Comparison of ENCODE assay signal across 1 cellular context in the genomic region with DNA sequence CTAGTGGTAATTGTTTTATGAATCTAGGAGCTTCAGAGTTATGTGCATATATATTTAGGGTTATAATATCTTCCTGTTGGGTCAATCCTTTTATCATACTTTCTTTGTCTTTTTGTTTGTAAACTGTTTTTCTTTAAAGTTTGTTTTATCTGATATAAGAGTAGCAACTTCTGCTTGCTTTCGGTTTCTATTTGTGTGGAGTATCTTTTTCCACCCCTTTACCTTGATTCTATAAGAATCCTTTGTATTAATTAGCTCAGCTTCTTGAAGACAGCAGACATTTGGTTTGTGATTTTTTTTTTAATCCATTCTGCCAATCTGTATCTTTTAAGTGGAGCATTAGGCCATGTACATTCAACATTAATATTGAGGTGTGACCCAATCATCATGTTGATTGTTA.
TF ChIP-seq lines count a peak whose summit lies in the region.

No MANE protein-coding gene starts in this region.

TF ChIP-seq in K562, 482 proteins besides CTCF, POLR2A, EP300 and RAD21:
- TF ChIP-seq, protein P1, sequence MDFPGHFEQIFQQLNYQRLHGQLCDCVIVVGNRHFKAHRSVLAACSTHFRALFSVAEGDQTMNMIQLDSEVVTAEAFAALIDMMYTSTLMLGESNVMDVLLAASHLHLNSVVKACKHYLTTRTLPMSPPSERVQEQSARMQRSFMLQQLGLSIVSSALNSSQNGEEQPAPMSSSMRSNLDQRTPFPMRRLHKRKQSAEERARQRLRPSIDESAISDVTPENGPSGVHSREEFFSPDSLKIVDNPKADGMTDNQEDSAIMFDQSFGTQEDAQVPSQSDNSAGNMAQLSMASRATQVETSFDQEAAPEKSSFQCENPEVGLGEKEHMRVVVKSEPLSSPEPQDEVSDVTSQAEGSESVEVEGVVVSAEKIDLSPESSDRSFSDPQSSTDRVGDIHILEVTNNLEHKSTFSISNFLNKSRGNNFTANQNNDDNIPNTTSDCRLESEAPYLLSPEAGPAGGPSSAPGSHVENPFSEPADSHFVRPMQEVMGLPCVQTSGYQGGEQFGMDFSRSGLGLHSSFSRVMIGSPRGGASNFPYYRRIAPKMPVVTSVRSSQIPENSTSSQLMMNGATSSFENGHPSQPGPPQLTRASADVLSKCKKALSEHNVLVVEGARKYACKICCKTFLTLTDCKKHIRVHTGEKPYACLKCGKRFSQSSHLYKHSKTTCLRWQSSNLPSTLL (IDR thresholded peaks at IDR 0.05), result no peak
- TF ChIP-seq, protein P2, sequence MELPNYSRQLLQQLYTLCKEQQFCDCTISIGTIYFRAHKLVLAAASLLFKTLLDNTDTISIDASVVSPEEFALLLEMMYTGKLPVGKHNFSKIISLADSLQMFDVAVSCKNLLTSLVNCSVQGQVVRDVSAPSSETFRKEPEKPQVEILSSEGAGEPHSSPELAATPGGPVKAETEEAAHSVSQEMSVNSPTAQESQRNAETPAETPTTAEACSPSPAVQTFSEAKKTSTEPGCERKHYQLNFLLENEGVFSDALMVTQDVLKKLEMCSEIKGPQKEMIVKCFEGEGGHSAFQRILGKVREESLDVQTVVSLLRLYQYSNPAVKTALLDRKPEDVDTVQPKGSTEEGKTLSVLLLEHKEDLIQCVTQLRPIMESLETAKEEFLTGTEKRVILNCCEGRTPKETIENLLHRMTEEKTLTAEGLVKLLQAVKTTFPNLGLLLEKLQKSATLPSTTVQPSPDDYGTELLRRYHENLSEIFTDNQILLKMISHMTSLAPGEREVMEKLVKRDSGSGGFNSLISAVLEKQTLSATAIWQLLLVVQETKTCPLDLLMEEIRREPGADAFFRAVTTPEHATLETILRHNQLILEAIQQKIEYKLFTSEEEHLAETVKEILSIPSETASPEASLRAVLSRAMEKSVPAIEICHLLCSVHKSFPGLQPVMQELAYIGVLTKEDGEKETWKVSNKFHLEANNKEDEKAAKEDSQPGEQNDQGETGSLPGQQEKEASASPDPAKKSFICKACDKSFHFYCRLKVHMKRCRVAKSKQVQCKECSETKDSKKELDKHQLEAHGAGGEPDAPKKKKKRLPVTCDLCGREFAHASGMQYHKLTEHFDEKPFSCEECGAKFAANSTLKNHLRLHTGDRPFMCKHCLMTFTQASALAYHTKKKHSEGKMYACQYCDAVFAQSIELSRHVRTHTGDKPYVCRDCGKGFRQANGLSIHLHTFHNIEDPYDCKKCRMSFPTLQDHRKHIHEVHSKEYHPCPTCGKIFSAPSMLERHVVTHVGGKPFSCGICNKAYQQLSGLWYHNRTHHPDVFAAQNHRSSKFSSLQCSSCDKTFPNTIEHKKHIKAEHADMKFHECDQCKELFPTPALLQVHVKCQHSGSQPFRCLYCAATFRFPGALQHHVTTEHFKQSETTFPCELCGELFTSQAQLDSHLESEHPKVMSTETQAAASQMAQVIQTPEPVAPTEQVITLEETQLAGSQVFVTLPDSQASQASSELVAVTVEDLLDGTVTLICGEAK (IDR thresholded peaks at IDR 0.05), result peak; percentile 35; the same call in 1 of the 2 replicates
- TF ChIP-seq, protein P2 (CRISPR knock-in tag; IDR thresholded peaks at IDR 0.05), result no peak
- TF ChIP-seq TARDBP (IDR thresholded peaks at IDR 0.05) (no peak), ZNF785 (CRISPR knock-in tag; IDR thresholded peaks at IDR 0.05) (no peak), THRAP3 (IDR thresholded peaks at IDR 0.05; ENCODE audit: borderline replicate concordance) (no peak)
TF ChIP-seq in K562: peak in this region for 1.
